2 cellular contexts compared by ENCODE assay signal in the genomic region with DNA sequence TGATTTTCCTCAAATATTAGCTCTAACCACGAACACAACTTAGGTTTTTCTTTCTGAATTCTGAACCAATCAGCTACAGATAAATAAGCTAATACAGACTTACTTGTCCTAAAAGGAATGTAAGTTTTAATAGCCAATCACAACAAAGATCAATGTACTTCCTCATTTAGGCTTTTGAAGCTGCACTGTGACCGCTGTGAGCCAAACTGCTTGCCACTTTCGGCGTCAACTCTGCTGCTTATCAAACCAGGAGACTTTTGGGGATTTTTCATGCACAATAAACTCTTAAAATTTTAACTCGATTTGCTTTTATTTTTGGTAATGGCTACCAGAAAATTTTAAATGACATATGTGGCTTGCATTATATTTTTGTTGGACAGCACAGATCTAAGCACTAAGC.
TF ChIP-seq lines count a peak whose summit lies in the region.

No MANE protein-coding gene starts in this region.

TF ChIP-seq in GM23338, 12 proteins besides CTCF, POLR2A, EP300 and RAD21 (continued from another document and continues in another):
- TF ChIP-seq, protein P1, sequence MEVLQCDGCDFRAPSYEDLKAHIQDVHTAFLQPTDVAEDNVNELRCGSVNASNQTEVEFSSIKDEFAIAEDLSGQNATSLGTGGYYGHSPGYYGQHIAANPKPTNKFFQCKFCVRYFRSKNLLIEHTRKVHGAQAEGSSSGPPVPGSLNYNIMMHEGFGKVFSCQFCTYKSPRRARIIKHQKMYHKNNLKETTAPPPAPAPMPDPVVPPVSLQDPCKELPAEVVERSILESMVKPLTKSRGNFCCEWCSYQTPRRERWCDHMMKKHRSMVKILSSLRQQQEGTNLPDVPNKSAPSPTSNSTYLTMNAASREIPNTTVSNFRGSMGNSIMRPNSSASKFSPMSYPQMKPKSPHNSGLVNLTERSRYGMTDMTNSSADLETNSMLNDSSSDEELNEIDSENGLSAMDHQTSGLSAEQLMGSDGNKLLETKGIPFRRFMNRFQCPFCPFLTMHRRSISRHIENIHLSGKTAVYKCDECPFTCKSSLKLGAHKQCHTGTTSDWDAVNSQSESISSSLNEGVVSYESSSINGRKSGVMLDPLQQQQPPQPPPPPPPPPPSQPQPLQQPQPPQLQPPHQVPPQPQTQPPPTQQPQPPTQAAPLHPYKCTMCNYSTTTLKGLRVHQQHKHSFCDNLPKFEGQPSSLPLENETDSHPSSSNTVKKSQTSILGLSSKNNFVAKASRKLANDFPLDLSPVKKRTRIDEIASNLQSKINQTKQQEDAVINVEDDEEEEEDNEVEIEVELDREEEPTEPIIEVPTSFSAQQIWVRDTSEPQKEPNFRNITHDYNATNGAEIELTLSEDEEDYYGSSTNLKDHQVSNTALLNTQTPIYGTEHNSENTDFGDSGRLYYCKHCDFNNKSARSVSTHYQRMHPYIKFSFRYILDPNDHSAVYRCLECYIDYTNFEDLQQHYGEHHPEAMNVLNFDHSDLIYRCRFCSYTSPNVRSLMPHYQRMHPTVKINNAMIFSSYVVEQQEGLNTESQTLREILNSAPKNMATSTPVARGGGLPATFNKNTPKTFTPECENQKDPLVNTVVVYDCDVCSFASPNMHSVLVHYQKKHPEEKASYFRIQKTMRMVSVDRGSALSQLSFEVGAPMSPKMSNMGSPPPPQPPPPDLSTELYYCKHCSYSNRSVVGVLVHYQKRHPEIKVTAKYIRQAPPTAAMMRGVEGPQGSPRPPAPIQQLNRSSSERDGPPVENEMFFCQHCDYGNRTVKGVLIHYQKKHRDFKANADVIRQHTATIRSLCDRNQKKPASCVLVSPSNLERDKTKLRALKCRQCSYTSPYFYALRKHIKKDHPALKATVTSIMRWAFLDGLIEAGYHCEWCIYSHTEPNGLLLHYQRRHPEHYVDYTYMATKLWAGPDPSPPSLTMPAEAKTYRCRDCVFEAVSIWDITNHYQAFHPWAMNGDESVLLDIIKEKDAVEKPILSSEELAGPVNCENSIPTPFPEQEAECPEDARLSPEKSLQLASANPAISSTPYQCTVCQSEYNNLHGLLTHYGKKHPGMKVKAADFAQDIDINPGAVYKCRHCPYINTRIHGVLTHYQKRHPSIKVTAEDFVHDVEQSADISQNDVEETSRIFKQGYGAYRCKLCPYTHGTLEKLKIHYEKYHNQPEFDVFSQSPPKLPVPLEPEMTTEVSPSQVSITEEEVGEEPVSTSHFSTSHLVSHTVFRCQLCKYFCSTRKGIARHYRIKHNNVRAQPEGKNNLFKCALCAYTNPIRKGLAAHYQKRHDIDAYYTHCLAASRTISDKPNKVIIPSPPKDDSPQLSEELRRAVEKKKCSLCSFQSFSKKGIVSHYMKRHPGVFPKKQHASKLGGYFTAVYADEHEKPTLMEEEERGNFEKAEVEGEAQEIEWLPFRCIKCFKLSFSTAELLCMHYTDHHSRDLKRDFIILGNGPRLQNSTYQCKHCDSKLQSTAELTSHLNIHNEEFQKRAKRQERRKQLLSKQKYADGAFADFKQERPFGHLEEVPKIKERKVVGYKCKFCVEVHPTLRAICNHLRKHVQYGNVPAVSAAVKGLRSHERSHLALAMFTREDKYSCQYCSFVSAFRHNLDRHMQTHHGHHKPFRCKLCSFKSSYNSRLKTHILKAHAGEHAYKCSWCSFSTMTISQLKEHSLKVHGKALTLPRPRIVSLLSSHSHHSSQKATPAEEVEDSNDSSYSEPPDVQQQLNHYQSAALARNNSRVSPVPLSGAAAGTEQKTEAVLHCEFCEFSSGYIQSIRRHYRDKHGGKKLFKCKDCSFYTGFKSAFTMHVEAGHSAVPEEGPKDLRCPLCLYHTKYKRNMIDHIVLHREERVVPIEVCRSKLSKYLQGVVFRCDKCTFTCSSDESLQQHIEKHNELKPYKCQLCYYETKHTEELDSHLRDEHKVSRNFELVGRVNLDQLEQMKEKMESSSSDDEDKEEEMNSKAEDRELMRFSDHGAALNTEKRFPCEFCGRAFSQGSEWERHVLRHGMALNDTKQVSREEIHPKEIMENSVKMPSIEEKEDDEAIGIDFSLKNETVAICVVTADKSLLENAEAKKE (CRISPR knock-in tag; IDR thresholded peaks at IDR 0.05), result no peak
- TF ChIP-seq STAT1 (IDR thresholded peaks at IDR 0.05; ENCODE audit: unreplicated experiment), result no peak
- TF ChIP-seq NANOG (IDR thresholded peaks at IDR 0.05; ENCODE audit: borderline replicate concordance), result no peak
- no peak for TF ChIP-seq JUNB (IDR thresholded peaks at IDR 0.05; ENCODE audit: unreplicated experiment)
- TF ChIP-seq, protein P2, sequence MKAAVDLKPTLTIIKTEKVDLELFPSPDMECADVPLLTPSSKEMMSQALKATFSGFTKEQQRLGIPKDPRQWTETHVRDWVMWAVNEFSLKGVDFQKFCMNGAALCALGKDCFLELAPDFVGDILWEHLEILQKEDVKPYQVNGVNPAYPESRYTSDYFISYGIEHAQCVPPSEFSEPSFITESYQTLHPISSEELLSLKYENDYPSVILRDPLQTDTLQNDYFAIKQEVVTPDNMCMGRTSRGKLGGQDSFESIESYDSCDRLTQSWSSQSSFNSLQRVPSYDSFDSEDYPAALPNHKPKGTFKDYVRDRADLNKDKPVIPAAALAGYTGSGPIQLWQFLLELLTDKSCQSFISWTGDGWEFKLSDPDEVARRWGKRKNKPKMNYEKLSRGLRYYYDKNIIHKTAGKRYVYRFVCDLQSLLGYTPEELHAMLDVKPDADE (IDR thresholded peaks at IDR 0.05), result no peak
- TF ChIP-seq EZH2phosphoT487 (IDR thresholded peaks at IDR 0.05; ENCODE audit: unreplicated experiment), result no peak
- no peak for TF ChIP-seq POLR2AphosphoS5 (IDR thresholded peaks at IDR 0.05; ENCODE audit: low read depth)
- TF ChIP-seq CREB1 (CRISPR knock-in tag; IDR thresholded peaks at IDR 0.05; ENCODE audit: low read depth), result no peak
- TF ChIP-seq, protein P3, sequence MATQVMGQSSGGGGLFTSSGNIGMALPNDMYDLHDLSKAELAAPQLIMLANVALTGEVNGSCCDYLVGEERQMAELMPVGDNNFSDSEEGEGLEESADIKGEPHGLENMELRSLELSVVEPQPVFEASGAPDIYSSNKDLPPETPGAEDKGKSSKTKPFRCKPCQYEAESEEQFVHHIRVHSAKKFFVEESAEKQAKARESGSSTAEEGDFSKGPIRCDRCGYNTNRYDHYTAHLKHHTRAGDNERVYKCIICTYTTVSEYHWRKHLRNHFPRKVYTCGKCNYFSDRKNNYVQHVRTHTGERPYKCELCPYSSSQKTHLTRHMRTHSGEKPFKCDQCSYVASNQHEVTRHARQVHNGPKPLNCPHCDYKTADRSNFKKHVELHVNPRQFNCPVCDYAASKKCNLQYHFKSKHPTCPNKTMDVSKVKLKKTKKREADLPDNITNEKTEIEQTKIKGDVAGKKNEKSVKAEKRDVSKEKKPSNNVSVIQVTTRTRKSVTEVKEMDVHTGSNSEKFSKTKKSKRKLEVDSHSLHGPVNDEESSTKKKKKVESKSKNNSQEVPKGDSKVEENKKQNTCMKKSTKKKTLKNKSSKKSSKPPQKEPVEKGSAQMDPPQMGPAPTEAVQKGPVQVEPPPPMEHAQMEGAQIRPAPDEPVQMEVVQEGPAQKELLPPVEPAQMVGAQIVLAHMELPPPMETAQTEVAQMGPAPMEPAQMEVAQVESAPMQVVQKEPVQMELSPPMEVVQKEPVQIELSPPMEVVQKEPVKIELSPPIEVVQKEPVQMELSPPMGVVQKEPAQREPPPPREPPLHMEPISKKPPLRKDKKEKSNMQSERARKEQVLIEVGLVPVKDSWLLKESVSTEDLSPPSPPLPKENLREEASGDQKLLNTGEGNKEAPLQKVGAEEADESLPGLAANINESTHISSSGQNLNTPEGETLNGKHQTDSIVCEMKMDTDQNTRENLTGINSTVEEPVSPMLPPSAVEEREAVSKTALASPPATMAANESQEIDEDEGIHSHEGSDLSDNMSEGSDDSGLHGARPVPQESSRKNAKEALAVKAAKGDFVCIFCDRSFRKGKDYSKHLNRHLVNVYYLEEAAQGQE (IDR thresholded peaks at IDR 0.05; ENCODE audit: unreplicated experiment), result no peak
- TF ChIP-seq ZNF114 (CRISPR knock-in tag; IDR thresholded peaks at IDR 0.05), result no peak

TF ChIP-seq in HepG2, 621 proteins besides CTCF, POLR2A, EP300 and RAD21 (continued from another document):
- TF ChIP-seq, protein P4, sequence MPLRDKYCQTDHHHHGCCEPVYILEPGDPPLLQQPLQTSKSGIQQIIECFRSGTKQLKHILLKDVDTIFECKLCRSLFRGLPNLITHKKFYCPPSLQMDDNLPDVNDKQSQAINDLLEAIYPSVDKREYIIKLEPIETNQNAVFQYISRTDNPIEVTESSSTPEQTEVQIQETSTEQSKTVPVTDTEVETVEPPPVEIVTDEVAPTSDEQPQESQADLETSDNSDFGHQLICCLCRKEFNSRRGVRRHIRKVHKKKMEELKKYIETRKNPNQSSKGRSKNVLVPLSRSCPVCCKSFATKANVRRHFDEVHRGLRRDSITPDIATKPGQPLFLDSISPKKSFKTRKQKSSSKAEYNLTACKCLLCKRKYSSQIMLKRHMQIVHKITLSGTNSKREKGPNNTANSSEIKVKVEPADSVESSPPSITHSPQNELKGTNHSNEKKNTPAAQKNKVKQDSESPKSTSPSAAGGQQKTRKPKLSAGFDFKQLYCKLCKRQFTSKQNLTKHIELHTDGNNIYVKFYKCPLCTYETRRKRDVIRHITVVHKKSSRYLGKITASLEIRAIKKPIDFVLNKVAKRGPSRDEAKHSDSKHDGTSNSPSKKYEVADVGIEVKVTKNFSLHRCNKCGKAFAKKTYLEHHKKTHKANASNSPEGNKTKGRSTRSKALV (CRISPR knock-in tag; IDR thresholded peaks at IDR 0.05), result no peak
- TF ChIP-seq, protein P5, sequence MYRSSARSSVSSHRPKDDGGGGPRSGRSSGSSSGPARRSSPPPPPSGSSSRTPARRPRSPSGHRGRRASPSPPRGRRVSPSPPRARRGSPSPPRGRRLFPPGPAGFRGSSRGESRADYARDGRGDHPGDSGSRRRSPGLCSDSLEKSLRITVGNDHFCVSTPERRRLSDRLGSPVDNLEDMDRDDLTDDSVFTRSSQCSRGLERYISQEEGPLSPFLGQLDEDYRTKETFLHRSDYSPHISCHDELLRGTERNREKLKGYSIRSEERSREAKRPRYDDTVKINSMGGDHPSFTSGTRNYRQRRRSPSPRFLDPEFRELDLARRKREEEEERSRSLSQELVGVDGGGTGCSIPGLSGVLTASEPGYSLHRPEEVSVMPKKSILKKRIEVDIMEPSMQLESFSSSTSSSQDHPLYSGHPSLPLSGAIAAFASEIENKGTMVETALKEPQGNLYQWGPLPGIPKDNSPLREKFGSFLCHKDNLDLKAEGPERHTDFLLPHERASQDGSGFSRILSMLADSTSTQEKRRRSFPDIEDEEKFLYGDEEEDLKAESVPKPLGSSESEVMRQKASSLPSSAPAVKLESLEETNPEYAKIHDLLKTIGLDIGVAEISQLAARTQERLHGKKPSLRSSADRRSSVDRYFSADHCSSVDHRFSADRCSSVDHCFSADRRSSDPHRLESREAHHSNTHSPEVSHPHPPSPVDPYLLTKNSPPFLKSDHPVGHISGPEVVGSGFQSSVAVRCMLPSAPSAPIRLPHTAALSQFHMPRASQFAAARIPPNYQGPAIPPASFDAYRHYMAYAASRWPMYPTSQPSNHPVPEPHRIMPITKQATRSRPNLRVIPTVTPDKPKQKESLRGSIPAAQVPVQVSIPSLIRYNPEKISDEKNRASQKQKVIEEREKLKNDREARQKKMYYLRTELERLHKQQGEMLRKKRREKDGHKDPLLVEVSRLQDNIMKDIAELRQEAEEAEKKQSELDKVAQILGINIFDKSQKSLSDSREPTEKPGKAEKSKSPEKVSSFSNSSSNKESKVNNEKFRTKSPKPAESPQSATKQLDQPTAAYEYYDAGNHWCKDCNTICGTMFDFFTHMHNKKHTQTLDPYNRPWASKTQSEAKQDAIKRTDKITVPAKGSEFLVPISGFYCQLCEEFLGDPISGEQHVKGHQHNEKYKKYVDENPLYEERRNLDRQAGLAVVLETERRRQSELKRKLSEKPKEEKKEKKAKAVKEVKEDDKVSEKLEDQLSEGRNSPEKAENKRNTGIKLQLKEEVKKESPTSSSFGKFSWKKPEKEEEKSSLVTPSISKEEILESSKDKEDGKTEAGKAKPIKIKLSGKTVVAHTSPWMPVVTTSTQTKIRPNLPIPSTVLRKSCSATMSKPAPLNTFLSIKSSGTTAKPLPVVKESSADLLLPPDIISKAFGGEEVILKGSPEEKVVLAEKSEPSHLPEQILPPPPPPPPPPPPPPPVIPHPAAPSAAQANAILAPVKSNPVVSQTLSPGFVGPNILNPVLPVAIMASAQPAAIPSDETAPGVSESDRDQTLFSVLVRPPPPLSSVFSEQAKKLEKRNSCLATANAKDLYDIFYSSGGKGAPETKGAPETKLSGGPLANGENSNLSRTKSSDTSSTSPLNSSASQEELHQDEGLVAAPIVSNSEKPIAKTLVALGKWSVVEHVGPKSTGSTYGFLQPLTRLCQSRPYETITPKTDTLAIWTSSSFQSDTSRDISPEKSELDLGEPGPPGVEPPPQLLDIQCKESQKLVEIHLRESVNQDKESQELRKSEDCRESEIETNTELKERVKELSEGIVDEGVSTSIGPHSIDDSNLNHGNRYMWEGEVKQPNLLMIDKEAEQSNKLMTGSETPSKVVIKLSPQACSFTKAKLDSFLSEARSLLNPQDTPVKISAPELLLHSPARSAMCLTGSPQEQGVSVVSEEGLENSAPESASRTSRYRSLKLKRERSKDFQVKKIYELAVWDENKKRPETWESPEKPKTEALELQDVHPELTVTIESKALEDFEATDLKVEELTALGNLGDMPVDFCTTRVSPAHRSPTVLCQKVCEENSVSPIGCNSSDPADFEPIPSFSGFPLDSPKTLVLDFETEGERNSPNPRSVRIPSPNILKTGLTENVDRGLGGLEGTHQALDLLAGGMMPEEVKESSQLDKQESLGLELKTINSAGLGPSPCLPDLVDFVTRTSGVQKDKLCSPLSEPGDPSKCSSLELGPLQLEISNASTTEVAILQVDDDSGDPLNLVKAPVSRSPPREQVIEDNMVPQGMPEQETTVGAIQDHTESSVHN (CRISPR knock-in tag; IDR thresholded peaks at IDR 0.05), result no peak
- TF ChIP-seq PCBP1 (IDR thresholded peaks at IDR 0.05; ENCODE audit: borderline replicate concordance, low read depth, low read length), result no peak
- TF ChIP-seq ZNF136 (CRISPR knock-in tag; IDR thresholded peaks at IDR 0.05; ENCODE audit: low read depth), result no peak
- TF ChIP-seq CHCHD3 (CRISPR knock-in tag; IDR thresholded peaks at IDR 0.05), result no peak
- no peak for TF ChIP-seq NFATC3 (CRISPR knock-in tag; IDR thresholded peaks at IDR 0.05)
- TF ChIP-seq KDM5A (IDR thresholded peaks at IDR 0.05; ENCODE audit: borderline replicate concordance, low read length), result no peak
- TF ChIP-seq WIZ (CRISPR knock-in tag; IDR thresholded peaks at IDR 0.05), result no peak
- TF ChIP-seq, protein P6, sequence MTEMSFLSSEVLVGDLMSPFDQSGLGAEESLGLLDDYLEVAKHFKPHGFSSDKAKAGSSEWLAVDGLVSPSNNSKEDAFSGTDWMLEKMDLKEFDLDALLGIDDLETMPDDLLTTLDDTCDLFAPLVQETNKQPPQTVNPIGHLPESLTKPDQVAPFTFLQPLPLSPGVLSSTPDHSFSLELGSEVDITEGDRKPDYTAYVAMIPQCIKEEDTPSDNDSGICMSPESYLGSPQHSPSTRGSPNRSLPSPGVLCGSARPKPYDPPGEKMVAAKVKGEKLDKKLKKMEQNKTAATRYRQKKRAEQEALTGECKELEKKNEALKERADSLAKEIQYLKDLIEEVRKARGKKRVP (CRISPR knock-in tag; IDR thresholded peaks at IDR 0.05), result no peak
- no peak for TF ChIP-seq ZBTB38 (CRISPR knock-in tag; IDR thresholded peaks at IDR 0.05)
- TF ChIP-seq IRF2 (CRISPR knock-in tag; IDR thresholded peaks at IDR 0.05), result no peak
- TF ChIP-seq, protein P7, sequence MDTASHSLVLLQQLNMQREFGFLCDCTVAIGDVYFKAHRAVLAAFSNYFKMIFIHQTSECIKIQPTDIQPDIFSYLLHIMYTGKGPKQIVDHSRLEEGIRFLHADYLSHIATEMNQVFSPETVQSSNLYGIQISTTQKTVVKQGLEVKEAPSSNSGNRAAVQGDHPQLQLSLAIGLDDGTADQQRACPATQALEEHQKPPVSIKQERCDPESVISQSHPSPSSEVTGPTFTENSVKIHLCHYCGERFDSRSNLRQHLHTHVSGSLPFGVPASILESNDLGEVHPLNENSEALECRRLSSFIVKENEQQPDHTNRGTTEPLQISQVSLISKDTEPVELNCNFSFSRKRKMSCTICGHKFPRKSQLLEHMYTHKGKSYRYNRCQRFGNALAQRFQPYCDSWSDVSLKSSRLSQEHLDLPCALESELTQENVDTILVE (CRISPR knock-in tag; IDR thresholded peaks at IDR 0.05), result no peak
- TF ChIP-seq MEF2D (CRISPR knock-in tag; IDR thresholded peaks at IDR 0.05), result no peak
- no peak for TF ChIP-seq MEIS2 (CRISPR knock-in tag; IDR thresholded peaks at IDR 0.05)
- TF ChIP-seq ZFP90 (CRISPR knock-in tag; IDR thresholded peaks at IDR 0.05; ENCODE audit: borderline replicate concordance), result no peak
TF ChIP-seq in HepG2: peak in this region for 0.
